Comparison of ENCODE assay signal across 20 cellular contexts in genomic region chr14:90116444-90116843, GRCh38. TPM values are rescaled to one million over a fixed set of nuclear protein-coding genes. Genes with fewer than 3 reads are reported as not detected.
DNase-seq lines count a peak whose midpoint lies in the region; ATAC-seq and TF ChIP-seq lines count a peak whose summit lies in the region.
"Had no signal": no experiment of that assay in that cellular context is flagged by ENCODE, and none has a peak within 500 bp of the region (broad histone marks: within the 10 kb centered on the region; RNA-seq: fewer than 3 reads in every experiment).

No MANE protein-coding gene starts in this region.

- DNase-seq in NB4 (ENCODE audit: low read depth) (peak; percentile 77), neural progenitor cell (ENCODE audit: low spot score) (no peak), mucosa of gallbladder (ENCODE audit: low spot score) (no peak), spleen (no peak)
- no peak for DNase-seq in activated CD4-positive, alpha-beta T cell treated with anti-CD3 and anti-CD28 coated beads, Interleukin-2, amount 10 ng/mL, durations not matched to agents 24 days and 14 days
- DNase-seq: Calu3; CD4-positive, alpha-beta memory T cell; COR-L47; DMS53; DMS79 treated with DMSO at 0.1 percent for 48 hours; GF-D8; H9 had no signal

- H3K27me3 ChIP-seq in BLaER1 (no peaks in the 10 kb centered on the region), neural progenitor cell (no peaks in the 10 kb centered on the region), spleen (replicated peaks in 1 of 7) (peaks cover 0 to 31% (median 0%) of the 10 kb centered on the region in 7 donors)
- H3K27me3 ChIP-seq in BLaER1 treated with 17β-estradiol and CSF1 and Interleukin-3, amounts not matched to agents 10 nM and 100 nM, result no peaks in the 10 kb centered on the region

- H3K79me2 ChIP-seq in neural progenitor cell (ENCODE audit: low read depth), result no peaks in the 10 kb centered on the region

- H3K36me3 Mint-ChIP-seq in neural progenitor cell, result no peaks in the 10 kb centered on the region
- H3K36me3 Mint-ChIP-seq in activated CD4-positive, alpha-beta T cell treated with anti-CD3 and anti-CD28 coated beads, Interleukin-2, amount 10 ng/mL, durations not matched to agents 24 days and 14 days (ENCODE audit: low read depth), result no peaks in the 10 kb centered on the region
- H3K36me3 Mint-ChIP-seq: CD4-positive, alpha-beta memory T cell had no signal

- peak overlapping the region; percentile 48 for H3K4me2 ChIP-seq in BLaER1
- H3K4me2 ChIP-seq in BLaER1 treated with 17β-estradiol and CSF1 and Interleukin-3, amounts not matched to agents 10 nM and 100 nM, result peak overlapping the region in 10 of 11 experiments; percentile 11 to 61 (median 48); a peak in 17 of 22 replicates
- no peak overlapping the region for H3K4me2 ChIP-seq in neural progenitor cell
- H3K4me2 ChIP-seq: GM23338 had no signal

- H3K9ac ChIP-seq in BLaER1, result no peak overlapping the region
- no peak overlapping the region for H3K9ac ChIP-seq in BLaER1 treated with 17β-estradiol and CSF1 and Interleukin-3, amounts not matched to agents 10 nM and 100 nM
- H3K9ac ChIP-seq in neural progenitor cell, result no peak overlapping the region

- H3K4me3 Mint-ChIP-seq in neural progenitor cell, result no peak overlapping the region
- no peak overlapping the region for H3K4me3 Mint-ChIP-seq in activated CD4-positive, alpha-beta T cell treated with anti-CD3 and anti-CD28 coated beads, Interleukin-2, amount 10 ng/mL, durations not matched to agents 24 days and 14 days
- H3K4me3 Mint-ChIP-seq: CD4-positive, alpha-beta memory T cell; GM23338; H9 had no signal

- TF ChIP-seq POLR2A in NB4 (IDR thresholded peaks at IDR 0.05; ENCODE audit: extremely low read depth, insufficient read length) (no peak), spleen (IDR thresholded peaks at IDR 0.05) (no peak)

- H3K9me3 ChIP-seq in BLaER1 (peaks cover 4% of the 10 kb centered on the region; the same call in 1 of the 2 replicates), neural progenitor cell (ENCODE audit: low read depth) (no peaks in the 10 kb centered on the region), spleen (peaks cover 0 to 4% (median 0%) of the 10 kb centered on the region in 8 donors)
- H3K9me3 ChIP-seq in BLaER1 treated with 17β-estradiol and CSF1 and Interleukin-3, amounts not matched to agents 10 nM and 100 nM (replicated peaks in 1 of 11), result peaks cover 0 to 21% (median 3%) of the 10 kb centered on the region in 11 experiments; a peak in 10 of 22 replicates

- intact Hi-C loops in activated CD4-positive, alpha-beta T cell treated with anti-CD3 and anti-CD28 coated beads, Interleukin-2, amount 10 ng/mL, durations not matched to agents 24 days and 14 days (cut with micrococcal nuclease), result no loop called here
- intact Hi-C loops in spleen (cut with DNase I; ENCODE audit: low total_unique reads), result no loop called here

- H3K27ac Mint-ChIP-seq in neural progenitor cell, result peak overlapping the region; percentile 43
- no peak overlapping the region for H3K27ac Mint-ChIP-seq in activated CD4-positive, alpha-beta T cell treated with anti-CD3 and anti-CD28 coated beads, Interleukin-2, amount 10 ng/mL, durations not matched to agents 24 days and 14 days
- H3K27ac Mint-ChIP-seq: CD4-positive, alpha-beta memory T cell; GM23338; H9 had no signal

- peaks cover 14% of the 10 kb centered on the region for H3K4me1 Mint-ChIP-seq in neural progenitor cell
- no peaks in the 10 kb centered on the region for H3K4me1 Mint-ChIP-seq in activated CD4-positive, alpha-beta T cell treated with anti-CD3 and anti-CD28 coated beads, Interleukin-2, amount 10 ng/mL, durations not matched to agents 24 days and 14 days
- H3K4me1 Mint-ChIP-seq: CD4-positive, alpha-beta memory T cell; GM23338; H9 had no signal

- TF ChIP-seq CTCF in NB4 (IDR thresholded peaks at IDR 0.05; ENCODE audit: low read depth, low read length) (no peak), neural progenitor cell (IDR thresholded peaks at IDR 0.05) (no peak), spleen (IDR thresholded peaks at IDR 0.05 in 8 of 11, conservative IDR thresholded peaks at IDR 0.05 in 3 of 11) (no peak)

- WGBS in spleen, 5 donors, result 69 to 82% (median 72%) methylated on average over 8 of the region's 8 CpGs

- H3K9me3 Mint-ChIP-seq in neural progenitor cell, result peaks cover 3% of the 10 kb centered on the region
- H3K9me3 Mint-ChIP-seq in activated CD4-positive, alpha-beta T cell treated with anti-CD3 and anti-CD28 coated beads, Interleukin-2, amount 10 ng/mL, durations not matched to agents 24 days and 14 days, result peaks cover 4% of the 10 kb centered on the region

- no peaks in the 10 kb centered on the region for H3K36me3 ChIP-seq in BLaER1
- H3K36me3 ChIP-seq in BLaER1 treated with 17β-estradiol and CSF1 and Interleukin-3, amounts not matched to agents 10 nM and 100 nM, result peaks cover 0 to 65% (median 0%) of the 10 kb centered on the region in 11 experiments; a peak in 6 of 22 replicates
- no peaks in the 10 kb centered on the region for H3K36me3 ChIP-seq in neural progenitor cell
- no peaks in the 10 kb centered on the region for H3K36me3 ChIP-seq in spleen

- H3F3A ChIP-seq in neural progenitor cell (ENCODE audit: low read depth), result no peaks in the 10 kb centered on the region

- ATAC-seq in HG03378 (IDR thresholded peaks at IDR 0.05; ENCODE audit: unreplicated experiment), result no peak
- ATAC-seq: GM23338, HCT116 had no signal

- H4K20me1 ChIP-seq in BLaER1 (no peaks in the 10 kb centered on the region), neural progenitor cell (ENCODE audit: low read depth) (no peaks in the 10 kb centered on the region)
- H4K20me1 ChIP-seq in BLaER1 treated with 17β-estradiol and CSF1 and Interleukin-3, amounts not matched to agents 10 nM and 100 nM, result peaks cover 0 to 41% (median 0%) of the 10 kb centered on the region in 11 experiments; a peak in 4 of 22 replicates

- no peak overlapping the region for H3K27ac ChIP-seq in BLaER1
- peak overlapping the region in 2 of 11 experiments; percentile 20 to 33; a peak in 2 of 22 replicates for H3K27ac ChIP-seq in BLaER1 treated with 17β-estradiol and CSF1 and Interleukin-3, amounts not matched to agents 10 nM and 100 nM
- no peak overlapping the region for H3K27ac ChIP-seq in neural progenitor cell
- H3K27ac ChIP-seq in spleen, result no peak overlapping the region

- no peak overlapping the region for H2AFZ ChIP-seq in neural progenitor cell (replicated peaks)
- H2AFZ ChIP-seq: GM23338 had no signal

- H3K4me1 ChIP-seq in BLaER1 (peaks cover 12% of the 10 kb centered on the region), neural progenitor cell (peaks cover 4% of the 10 kb centered on the region), spleen (no peaks in the 10 kb centered on the region)
- peaks cover 9 to 18% (median 12%) of the 10 kb centered on the region in 10 experiments; a peak in 18 of 20 replicates for H3K4me1 ChIP-seq in BLaER1 treated with 17β-estradiol and CSF1 and Interleukin-3, amounts not matched to agents 10 nM and 100 nM

- peaks cover 3% of the 10 kb centered on the region for H3K27me3 Mint-ChIP-seq in neural progenitor cell (ENCODE audit: insufficient read depth, low read depth)
- peaks cover 22% of the 10 kb centered on the region for H3K27me3 Mint-ChIP-seq in activated CD4-positive, alpha-beta T cell treated with anti-CD3 and anti-CD28 coated beads, Interleukin-2, amount 10 ng/mL, durations not matched to agents 24 days and 14 days

- H3K4me3 ChIP-seq in BLaER1, result no peak overlapping the region
- no peak overlapping the region for H3K4me3 ChIP-seq in BLaER1 treated with 17β-estradiol and CSF1 and Interleukin-3, amounts not matched to agents 10 nM and 100 nM
- no peak overlapping the region for H3K4me3 ChIP-seq in NB4 (ENCODE audit: low read depth, low read length)
- H3K4me3 ChIP-seq in neural progenitor cell, result no peak overlapping the region
- no peak overlapping the region for H3K4me3 ChIP-seq in spleen
- H3K4me3 ChIP-seq: GM23338 had no signal

RNA-seq across cellular contexts. Expression of gene KCNK13, which starts 54.6 kb away (rescaled TPM):
- not detected in 2 replicates for total RNA-seq in neural progenitor cell (ENCODE audit: low replicate concordance)
- total RNA-seq in activated CD4-positive, alpha-beta T cell treated with anti-CD3 and anti-CD28 coated beads, Interleukin-2, amount 10 ng/mL, durations not matched to agents 24 days and 14 days, result not detected in 2 replicates
- total RNA-seq in mucosa of gallbladder, result 1.4 TPM
- 1 to 10 TPM in 4 of 7 donors, under 1 TPM in 3; 0.60 to 1.4 (median 1.0) TPM for total RNA-seq in spleen
- polyA plus RNA-seq in spleen, result under 1 TPM; 0.33 to 0.45 (median 0.39) TPM
- total RNA-seq: A172, Calu3, G401 had no signal
- polyA plus RNA-seq: BJ; CD4-positive, alpha-beta memory T cell had no signal
